1 cellular context compared by ENCODE assay signal in genomic region chr5:16871746-16872339, GRCh38.
TF ChIP-seq lines count a peak whose summit lies in the region.

No MANE protein-coding gene starts in this region.

TF ChIP-seq in WTC11, 78 proteins besides CTCF, POLR2A, EP300 and RAD21 (continued from another document):
- TF ChIP-seq USF2 (CRISPR knock-in tag; IDR thresholded peaks at IDR 0.05), result no peak
- TF ChIP-seq ZNF416 (CRISPR knock-in tag; IDR thresholded peaks at IDR 0.05), result no peak
- no peak for TF ChIP-seq ZNF396 (CRISPR knock-in tag; IDR thresholded peaks at IDR 0.05; ENCODE audit: borderline replicate concordance)
- no peak for TF ChIP-seq ZNF232 (CRISPR knock-in tag; IDR thresholded peaks at IDR 0.05)
- no peak for TF ChIP-seq FOXJ3 (CRISPR knock-in tag; IDR thresholded peaks at IDR 0.05; ENCODE audit: borderline replicate concordance)
- TF ChIP-seq GRHL2 (CRISPR knock-in tag; IDR thresholded peaks at IDR 0.05; ENCODE audit: insufficient replicate concordance, severe bottlenecking), result no peak
- no peak for TF ChIP-seq MXD4 (CRISPR knock-in tag; IDR thresholded peaks at IDR 0.05; ENCODE audit: borderline replicate concordance)
